Comparison of ENCODE assay signal across 29 cellular contexts in genomic region chr1:64401285-64401684, GRCh38.
"Had no signal": no experiment of that assay in that cellular context is flagged by ENCODE, and none has a peak within 500 bp of the region (broad histone marks: within the 10 kb centered on the region; RNA-seq: fewer than 3 reads in every experiment).

No MANE protein-coding gene starts in this region.

- H3K4me1 ChIP-seq: adrenal gland, ascending aorta, body of pancreas, breast epithelium had no signal

- H3K4me3 ChIP-seq: adrenal gland, ascending aorta, body of pancreas, breast epithelium, cardiac muscle cell had no signal

- DNase-seq: activated effector memory CD4-positive, alpha-beta T cell treated with anti-CD3 and anti-CD28 coated beads, Interleukin-2, amount 50 U/mL, for 16 hours; activated effector memory CD4-positive, alpha-beta T cell treated with Interleukin-2 at 50 U/mL for 16 hours; activated gamma-delta T cell; activated gamma-delta T cell treated with Interleukin-2 at 50 U/mL for 16 hours; activated naive CD4-positive, alpha-beta T cell; activated naive CD4-positive, alpha-beta T cell treated with anti-CD3 and anti-CD28 coated beads for 36 hours; activated naive CD4-positive, alpha-beta T cell treated with anti-CD3 and anti-CD28 coated beads, Interleukin-2, amount 10 ng/mL, durations not matched to agents 7 days and 5 days; activated naive CD4-positive, alpha-beta T cell treated with anti-CD3 and anti-CD28 coated beads, Interleukin-2, amount 50 U/mL, for 16 hours; activated naive CD4-positive, alpha-beta T cell treated with Interleukin-2 at 50 U/mL for 16 hours; activated naive CD8-positive, alpha-beta T cell treated with anti-CD3 and anti-CD28 coated beads for 36 hours; activated naive CD8-positive, alpha-beta T cell treated with anti-CD3 and anti-CD28 coated beads, Interleukin-2, amount 10 ng/mL, durations not matched to agents 7 days and 5 days; activated naive CD8-positive, alpha-beta T cell treated with anti-CD3 and anti-CD28 coated beads, Interleukin-2, amount 50 U/mL, for 24 hours; activated T-cell treated with anti-CD3 and anti-CD28 coated beads, Interleukin-2, amount 50 U/mL, for 24 hours; activated T-cell treated with anti-CD3 and anti-CD28 coated beads, Interleukin-2, amount 50 U/mL, for 4 hours; activated T-cell treated with anti-CD3 and anti-CD28 coated beads, Interleukin-2, amount 50 U/mL, for 48 hours; activated T-cell treated with anti-CD3 and anti-CD28 coated beads, Interleukin-2, amount 50 U/mL, for 72 hours; adrenal gland; amniotic stem cell; amygdala; anterior cingulate cortex; aorta; body of pancreas; brain microvascular endothelial cell; caudate nucleus; central memory CD4-positive, alpha-beta T cell; cerebellar nuclear complex had no signal

- H3K36me3 ChIP-seq: adrenal gland, ascending aorta, brain microvascular endothelial cell, breast epithelium, cardiac muscle cell had no signal

- H3K27ac ChIP-seq: adrenal gland, ascending aorta, body of pancreas, brain microvascular endothelial cell, breast epithelium, cardiac muscle cell had no signal

- H3K9me3 ChIP-seq: adrenal gland, ascending aorta, body of pancreas, breast epithelium had no signal
